Comparison of ENCODE assay signal across 12 cellular contexts in genomic region chr15:66943456-66944095, GRCh38.
DNase-seq lines count a peak whose midpoint lies in the region; ATAC-seq and TF ChIP-seq lines count a peak whose summit lies in the region.
"Had no signal": no experiment of that assay in that cellular context is flagged by ENCODE, and none has a peak within 500 bp of the region (broad histone marks: within the 10 kb centered on the region; RNA-seq: fewer than 3 reads in every experiment).

No MANE protein-coding gene starts in this region.

- no peaks in the 10 kb centered on the region for H4K20me1 ChIP-seq in mammary epithelial cell (ENCODE audit: insufficient read depth, low read length)

- H3K9me3 ChIP-seq in gastrocnemius medialis, result no peaks in the 10 kb centered on the region
- H3K9me3 ChIP-seq in mammary epithelial cell (replicated peaks; ENCODE audit: insufficient read depth, low read length), result no peaks in the 10 kb centered on the region

- no peaks in the 10 kb centered on the region for H3K79me2 ChIP-seq in mammary epithelial cell (ENCODE audit: insufficient read depth, low read length)

- H3K4me2 ChIP-seq in mammary epithelial cell (ENCODE audit: insufficient read depth, low read depth, low read length), result no peak overlapping the region

- TF ChIP-seq POLR2A in gastrocnemius medialis (IDR thresholded peaks at IDR 0.05), result no peak

- CTCF ChIA-PET in mammary epithelial cell (lab: Charles Lee; ENCODE audit: low non-redundant PET), result no interaction called here

- H3K36me3 ChIP-seq in GM06990 (ENCODE audit: control insufficient read depth, insufficient read depth, low read length) (no peaks in the 10 kb centered on the region), gastrocnemius medialis (no peaks in the 10 kb centered on the region), mammary epithelial cell (ENCODE audit: insufficient read depth, low read length) (no peaks in the 10 kb centered on the region)

- H2AFZ ChIP-seq in mammary epithelial cell (ENCODE audit: low read depth, low read length), result no peak overlapping the region

- no TSS peak for BruUV-seq in mammary epithelial cell (replicated peaks; lab: Mats Ljungman, UMichigan)

- 96% methylated on average over 6 of the region's 10 CpGs for WGBS in mammary epithelial cell (ENCODE audit: low coverage, missing lambda C conversion rate)

- in situ Hi-C loops in gastrocnemius medialis (cut with MboI; ENCODE audit: low sequenced_read_pairs in 4 of 4) (loop anchor here in 2 of 4 donors (10.0 to 25.0 kb wide), 3 partner anchors 494 to 894 kb away; partner anchors contain the start of genes RNU6-1 (in 1 of the 2) and SKOR1 (in 1 of the 2)), mammary epithelial cell (cut with MboI; ENCODE audit: low sequenced_read_pairs in 2 of 2) (loop anchor here (5.0 to 25.0 kb wide), 2 partner anchors 359 to 894 kb away; partner anchors contain the start of genes RNU6-1 (in 2 of the 2) and SKOR1 (in 2 of the 2))

- DNase-seq in GM06990 (ENCODE audit: extremely low read depth, insufficient read length), result no peak
- DNase-seq in NCI-H146 (lab: John Stamatoyannopoulos, UW), result peak; percentile 64
- DNase-seq in RPMI8226, result peak; percentile 41
- DNase-seq in mesenteric fat pad (ENCODE audit: low spot score), result peak; percentile 81
- no peak for DNase-seq in putamen (ENCODE audit: low spot score)
- no peak for DNase-seq in gastrocnemius medialis
- DNase-seq in mammary epithelial cell, result no peak
- DNase-seq: foreskin fibroblast; stimulated activated CD4-positive, alpha-beta T cell treated with anti-CD3 and anti-CD28 coated beads, Interleukin-4, amount 100 ng/mL, for 24 hours had no signal

- ATAC-seq in GM18520 (IDR thresholded peaks at IDR 0.05; ENCODE audit: unreplicated experiment) (no peak), gastrocnemius medialis (no peak)
- ATAC-seq: activated CD4-positive, CD25-positive, alpha-beta regulatory T cell treated with anti-CD3 and anti-CD28 coated beads, Interleukin-2, amount 50 U/mL, for 24 hours; activated T-helper 17 cell treated with anti-CD3 and anti-CD28 coated beads, Interleukin-2, amount 50 U/mL, for 72 hours had no signal

- no peak overlapping the region for H3K9ac ChIP-seq in mammary epithelial cell (ENCODE audit: insufficient read depth, low read length)

- no peaks in the 10 kb centered on the region for H3K4me1 ChIP-seq in gastrocnemius medialis
- H3K4me1 ChIP-seq in mammary epithelial cell (ENCODE audit: insufficient read depth, low read length), result peaks cover 3% of the 10 kb centered on the region

- H3K4me3 ChIP-seq in GM06990 (replicated peaks; ENCODE audit: low read depth, low read length) (no peak overlapping the region), gastrocnemius medialis (no peak overlapping the region), mammary epithelial cell (replicated peaks in 1 of 3; ENCODE audit: insufficient read depth in 1 of 3, low read depth in 2 of 3, low read length in 3 of 3) (no peak overlapping the region)

- TF ChIP-seq CTCF in GM06990 (IDR thresholded peaks at IDR 0.05; ENCODE audit: insufficient read depth, low read length, poor library complexity, severe bottlenecking) (peak; percentile 29), gastrocnemius medialis (IDR thresholded peaks at IDR 0.05 in 4 of 5, conservative IDR thresholded peaks at IDR 0.05 in 1 of 5) (no peak), mammary epithelial cell (conservative IDR thresholded peaks at IDR 0.05 in 1 of 2, IDR thresholded peaks at IDR 0.05 in 1 of 2; ENCODE audit: extremely low read depth in 1 of 2, insufficient read depth in 1 of 2, low read depth in 1 of 2, low read length in 2 of 2) (no peak)

- intact Hi-C loops in gastrocnemius medialis (cut with DNase I; ENCODE audit: low total_unique reads), result loop anchor here (10.0 kb wide), 1 partner anchor 101 kb away; no protein-coding TSS in a partner anchor
- intact Hi-C loops in mammary epithelial cell (cut with micrococcal nuclease), result no loop called here

- H3K27ac ChIP-seq in gastrocnemius medialis (no peak overlapping the region), mammary epithelial cell (ENCODE audit: insufficient read depth, low read depth, low read length) (no peak overlapping the region)

- H3K27me3 ChIP-seq in GM06990 (replicated peaks; ENCODE audit: control insufficient read depth, insufficient read depth, low read length), result no peaks in the 10 kb centered on the region
- no peaks in the 10 kb centered on the region for H3K27me3 ChIP-seq in gastrocnemius medialis
- no peaks in the 10 kb centered on the region for H3K27me3 ChIP-seq in mammary epithelial cell (ENCODE audit: insufficient read depth, low read length)

- dilution Hi-C loops in mammary epithelial cell (cut with HindIII; ENCODE audit: low sequenced_read_pairs), result loop anchor here (5.0 kb wide), 2 partner anchors 79 to 329 kb away; no protein-coding TSS in a partner anchor

Comparison
In these comparisons a context has a peak if more than half of its experiments do, and no peak if none do; other contexts are left out.
1. DNase-seq: peak in NCI-H146 (single experiment), RPMI8226 (single experiment) and mesenteric fat pad (single experiment); none in GM06990 (single experiment), putamen (single experiment), gastrocnemius medialis (0 of 2) and mammary epithelial cell (single experiment).